In genomic region chr1:30232288-30232899, GRCh38 we compare ENCODE assay signal across 8 cellular contexts.
DNase-seq lines count a peak whose midpoint lies in the region; ATAC-seq and TF ChIP-seq lines count a peak whose summit lies in the region.

No MANE protein-coding gene starts in this region.

- no peak for ATAC-seq in heart right ventricle
- ATAC-seq in left cardiac atrium, result no peak
- no peak for ATAC-seq in stimulated activated naive CD8-positive, alpha-beta T cell treated with anti-CD3 and anti-CD28 coated beads, Interleukin-15, Interleukin-2, amounts not matched to agents 100 U/mL and 50 U/mL, for 24 hours
- ATAC-seq in HG02759 (IDR thresholded peaks at IDR 0.05; ENCODE audit: unreplicated experiment), result no peak

- no peak overlapping the region for H3K27ac Mint-ChIP-seq in endothelial cell (ENCODE audit: unreplicated experiment)

- H3K27me3 Mint-ChIP-seq in endothelial cell (ENCODE audit: unreplicated experiment), result peaks cover 3% of the 10 kb centered on the region

- no peak overlapping the region for H3K27ac ChIP-seq in heart right ventricle
- no peak overlapping the region for H3K27ac ChIP-seq in dorsolateral prefrontal cortex

- DNase-seq in heart right ventricle (no peak), left cardiac atrium (no peak), NCI-H526 treated with DMSO at 0.1 percent for 48 hours (lab: John Stamatoyannopoulos, UW) (peak; percentile 30), endothelial cell (ENCODE audit: low spot score) (peak; percentile 25), dorsolateral prefrontal cortex (no peak)
- peak; percentile 14 for DNase-seq in stimulated activated naive CD8-positive, alpha-beta T cell treated with anti-CD3 and anti-CD28 coated beads, Interleukin-15, Interleukin-2, amounts not matched to agents 100 U/mL and 50 U/mL, for 24 hours
- DNase-seq in activated CD8-positive, alpha-beta memory T cell treated with anti-CD3 and anti-CD28 coated beads, Interleukin-2, amount 50 U/mL, for 4 hours, result no peak

- H3K4me1 ChIP-seq in heart right ventricle, result no peaks in the 10 kb centered on the region

- no peaks in the 10 kb centered on the region for H3K9me3 ChIP-seq in heart right ventricle

- peak in 7 of 9 donors; percentile 18 to 49 (median 34) for TF ChIP-seq CTCF in heart right ventricle (IDR thresholded peaks at IDR 0.05)
- TF ChIP-seq CTCF in endothelial cell (IDR thresholded peaks at IDR 0.05; ENCODE audit: unreplicated experiment), result peak; percentile 70
- TF ChIP-seq CTCF in dorsolateral prefrontal cortex (IDR thresholded peaks at IDR 0.05 in 54 of 56, conservative IDR thresholded peaks at IDR 0.05 in 2 of 56; ENCODE audit: low read depth in 1 of 56, partially characterized antibody in 56 of 56), result peak in 11 of 56 donors; percentile 5 to 34 (median 13)

- H3K4me3 ChIP-seq in heart right ventricle (no peak overlapping the region), dorsolateral prefrontal cortex (no peak overlapping the region)

- no peaks in the 10 kb centered on the region for H3K36me3 ChIP-seq in heart right ventricle

- peaks cover 7% of the 10 kb centered on the region for H3K4me1 Mint-ChIP-seq in endothelial cell (ENCODE audit: unreplicated experiment)

- intact Hi-C loops in heart right ventricle (cut with DNase I) (no loop called here), left cardiac atrium (cut with DNase I) (no loop called here), dorsolateral prefrontal cortex (cut with DNase I) (no loop called here)

- no peak overlapping the region for H3K4me3 Mint-ChIP-seq in endothelial cell (ENCODE audit: unreplicated experiment)

- peaks cover 0 to 15% (median 0%) of the 10 kb centered on the region in 7 donors for H3K27me3 ChIP-seq in heart right ventricle
- peaks cover 0 to 2% (median 0%) of the 10 kb centered on the region in 45 donors for H3K27me3 ChIP-seq in dorsolateral prefrontal cortex

- no peaks in the 10 kb centered on the region for H3K9me3 Mint-ChIP-seq in endothelial cell (ENCODE audit: unreplicated experiment)

- 36 to 38% methylated on average over 4 of the region's 4 CpGs for WGBS in heart right ventricle, 2 donors

- no peaks in the 10 kb centered on the region for H3K36me3 Mint-ChIP-seq in endothelial cell (ENCODE audit: low read depth, unreplicated experiment)

Comparison
In these comparisons a context has a peak if more than half of its experiments do, and no peak if none do; other contexts are left out.
1. DNase-seq: peak in NCI-H526 treated with DMSO at 0.1 percent for 48 hours (single experiment), endothelial cell (single experiment) and stimulated activated naive CD8-positive, alpha-beta T cell treated with anti-CD3 and anti-CD28 coated beads, Interleukin-15, Interleukin-2, amounts not matched to agents 100 U/mL and 50 U/mL, for 24 hours (single experiment); none in heart right ventricle (0 of 2), left cardiac atrium (single experiment), activated CD8-positive, alpha-beta memory T cell treated with anti-CD3 and anti-CD28 coated beads, Interleukin-2, amount 50 U/mL, for 4 hours (single experiment) and dorsolateral prefrontal cortex (0 of 10).